In the genomic region with DNA sequence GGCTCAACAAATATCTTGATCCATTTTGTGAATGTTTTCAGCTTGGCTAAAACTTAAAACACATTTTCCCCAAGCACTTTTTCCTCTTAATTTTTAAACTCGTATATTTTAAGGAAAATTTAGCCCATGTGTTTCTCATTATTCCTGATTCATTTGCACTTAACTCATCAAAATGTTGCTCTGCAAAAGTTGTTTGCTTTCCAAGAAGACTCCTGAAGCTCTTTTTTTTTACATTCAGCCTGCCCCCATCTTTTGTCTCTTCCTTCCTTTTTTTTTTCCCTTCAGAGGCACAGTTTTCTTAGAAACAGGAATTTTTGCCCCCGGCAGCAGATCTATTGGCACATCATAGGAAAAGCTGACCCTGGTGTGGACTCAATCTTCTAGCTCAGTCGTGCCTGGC, we compare ENCODE assay signal across 17 cellular contexts.
"Had no signal": no experiment of that assay in that cellular context is flagged by ENCODE, and none has a peak within 500 bp of the region (broad histone marks: within the 10 kb centered on the region; RNA-seq: fewer than 3 reads in every experiment).

No MANE protein-coding gene starts in this region.

- H3K9me3 Mint-ChIP-seq: activated naive CD4-positive, alpha-beta T cell treated with anti-CD3 and anti-CD28 coated beads for 36 hours; dendritic cell treated with granulocyte-macrophage colony-stimulating factor and Interleukin-4, amounts not matched to agents 40 ng/mL and 50 ng/mL, for 4 days had no signal

- H3K36me3 Mint-ChIP-seq: naive thymus-derived CD4-positive, alpha-beta T cell had no signal

- H3K27me3 ChIP-seq: ascending aorta, ovary, tibial artery had no signal

- DNase-seq: activated CD4-positive, alpha-beta T cell treated with anti-CD3 and anti-CD28 coated beads, Interleukin-2, amount 10 ng/mL, durations not matched to agents 7 days and 5 days; activated CD8-positive, alpha-beta memory T cell treated with anti-CD3 and anti-CD28 coated beads, Interleukin-2, amount 50 U/mL, for 4 hours; activated naive CD4-positive, alpha-beta T cell treated with anti-CD3 and anti-CD28 coated beads for 36 hours; activated T-cell treated with anti-CD3 and anti-CD28 coated beads, Interleukin-2, amount 50 U/mL, for 4 hours; effector memory CD4-positive, alpha-beta T cell; naive thymus-derived CD4-positive, alpha-beta T cell; ovary; psoas muscle; right cardiac atrium; stimulated activated CD4-positive, alpha-beta T cell treated with anti-CD3 and anti-CD28 coated beads, Interleukin-2, amount 100 ng/mL, for 24 hours; stimulated activated naive CD8-positive, alpha-beta T cell treated with anti-CD3 and anti-CD28 coated beads, Interleukin-15, Interleukin-2, amounts not matched to agents 100 U/mL and 50 U/mL, for 24 hours; substantia nigra; T1000; tibial artery had no signal

- ATAC-seq: activated CD4-positive, CD25-positive, alpha-beta regulatory T cell treated with anti-CD3 and anti-CD28 coated beads, Interleukin-2, amount 50 U/mL, for 24 hours; activated T-cell treated with anti-CD3 and anti-CD28 coated beads, Interleukin-2, amount 50 U/mL, for 4 hours; naive thymus-derived CD4-positive, alpha-beta T cell; psoas muscle; right cardiac atrium; stimulated activated naive CD8-positive, alpha-beta T cell treated with anti-CD3 and anti-CD28 coated beads, Interleukin-15, Interleukin-2, amounts not matched to agents 100 U/mL and 50 U/mL, for 24 hours had no signal

- H3K4me3 ChIP-seq: ascending aorta, ovary, psoas muscle, tibial artery had no signal

- H3K27ac Mint-ChIP-seq: activated CD4-positive, alpha-beta T cell treated with anti-CD3 and anti-CD28 coated beads, Interleukin-2, amount 10 ng/mL, durations not matched to agents 7 days and 5 days; activated naive CD4-positive, alpha-beta T cell treated with anti-CD3 and anti-CD28 coated beads for 36 hours; dendritic cell treated with granulocyte-macrophage colony-stimulating factor and Interleukin-4, amounts not matched to agents 40 ng/mL and 50 ng/mL, for 4 days; naive thymus-derived CD4-positive, alpha-beta T cell had no signal

- H3K4me3 Mint-ChIP-seq: activated CD4-positive, alpha-beta T cell treated with anti-CD3 and anti-CD28 coated beads, Interleukin-2, amount 10 ng/mL, durations not matched to agents 7 days and 5 days; activated naive CD4-positive, alpha-beta T cell treated with anti-CD3 and anti-CD28 coated beads for 36 hours; activated T-cell treated with anti-CD3 and anti-CD28 coated beads, Interleukin-2, amount 50 U/mL, for 4 hours; dendritic cell treated with granulocyte-macrophage colony-stimulating factor and Interleukin-4, amounts not matched to agents 40 ng/mL and 50 ng/mL, for 4 days; naive thymus-derived CD4-positive, alpha-beta T cell had no signal

- H3K36me3 ChIP-seq: ascending aorta, ovary, tibial artery had no signal

- H3K27me3 Mint-ChIP-seq: activated CD4-positive, alpha-beta T cell treated with anti-CD3 and anti-CD28 coated beads, Interleukin-2, amount 10 ng/mL, durations not matched to agents 7 days and 5 days; dendritic cell treated with granulocyte-macrophage colony-stimulating factor and Interleukin-4, amounts not matched to agents 40 ng/mL and 50 ng/mL, for 4 days had no signal

- H3K4me1 Mint-ChIP-seq: activated CD4-positive, alpha-beta T cell treated with anti-CD3 and anti-CD28 coated beads, Interleukin-2, amount 10 ng/mL, durations not matched to agents 7 days and 5 days; naive thymus-derived CD4-positive, alpha-beta T cell had no signal
